Comparison of ENCODE assay signal across 12 cellular contexts in genomic region chr12:38392584-38393144, GRCh38.
DNase-seq lines count a peak whose midpoint lies in the region; ATAC-seq, FAIRE-seq and TF ChIP-seq lines count a peak whose summit lies in the region.
"Had no signal": no experiment of that assay in that cellular context is flagged by ENCODE, and none has a peak within 500 bp of the region (broad histone marks: within the 10 kb centered on the region; RNA-seq: fewer than 3 reads in every experiment).

No MANE protein-coding gene starts in this region.

- no peak overlapping the region for H3K27ac Mint-ChIP-seq in Calu3 (ENCODE audit: unreplicated experiment)

- H3K4me3 Mint-ChIP-seq in Calu3 (ENCODE audit: low read depth, unreplicated experiment): no peak overlapping the region

- H3K36me3 Mint-ChIP-seq in Calu3 (ENCODE audit: insufficient read depth, unreplicated experiment): no peaks in the 10 kb centered on the region

- peaks cover 5% of the 10 kb centered on the region for H3K9me3 Mint-ChIP-seq in Calu3 (ENCODE audit: low read depth, unreplicated experiment)

- TF ChIP-seq CTCF in Calu3 (IDR thresholded peaks at IDR 0.05; ENCODE audit: unreplicated experiment) (no peak), fibroblast of villous mesenchyme (IDR thresholded peaks at IDR 0.05; ENCODE audit: insufficient read depth, low read depth, low read length) (no peak), prostate gland (IDR thresholded peaks at IDR 0.05) (no peak)

- BruUV-seq in Calu3 (replicated peaks; lab: Mats Ljungman, UMichigan): no TSS peak

- ATAC-seq in HG03095 (IDR thresholded peaks at IDR 0.05; ENCODE audit: unreplicated experiment) (peak; percentile 65), GM18907 (IDR thresholded peaks at IDR 0.05; ENCODE audit: unreplicated experiment) (no peak)
- ATAC-seq: heart left ventricle had no signal

- H3K27ac ChIP-seq in prostate gland: no peak overlapping the region
- H3K27ac ChIP-seq: dorsolateral prefrontal cortex, heart left ventricle had no signal

- no peaks in the 10 kb centered on the region for H3K9me3 ChIP-seq in prostate gland

- H3K27me3 Mint-ChIP-seq in Calu3 (ENCODE audit: unreplicated experiment): no peaks in the 10 kb centered on the region

- CTCF ChIA-PET in Calu3 (lab: Charles Lee): no interaction called here

- DNase-seq in Calu3 (peak; percentile 29), RCC 7860 (ENCODE audit: low spot score) (peak; percentile 16), fibroblast of villous mesenchyme (ENCODE audit: low read depth) (peak; percentile 16), NCI-H1105 (lab: John Stamatoyannopoulos, UW) (no peak), prostate gland (ENCODE audit: low spot score) (no peak), NCI-H774 (lab: John Stamatoyannopoulos, UW) (no peak)
- DNase-seq: dorsolateral prefrontal cortex; heart left ventricle; stimulated activated CD4-positive, alpha-beta T cell treated with anti-CD3 and anti-CD28 coated beads, Interleukin-12 subunit alpha, Interleukin-12 subunit beta, amount 100 ng/mL, for 4 hours had no signal

- intact Hi-C loops in Calu3 (cut with micrococcal nuclease; ENCODE audit: unreplicated experiment): loop anchor here (10.0 kb wide), 1 partner anchor 62 kb away; no protein-coding TSS in a partner anchor
- intact Hi-C loops in prostate gland (cut with DNase I): no loop called here

- WGBS in prostate gland: 63% methylated on average over 5 of the region's 5 CpGs

- H3K36me3 ChIP-seq in prostate gland: no peaks in the 10 kb centered on the region
- H3K36me3 ChIP-seq: heart left ventricle had no signal

- H3K4me3 ChIP-seq in fibroblast of villous mesenchyme (ENCODE audit: low read depth, low read length) (no peak overlapping the region), prostate gland (no peak overlapping the region)
- H3K4me3 ChIP-seq: dorsolateral prefrontal cortex, heart left ventricle had no signal

- no peaks in the 10 kb centered on the region for H3K4me1 Mint-ChIP-seq in Calu3 (ENCODE audit: low read depth, unreplicated experiment)

- no peaks in the 10 kb centered on the region for H3K27me3 ChIP-seq in prostate gland (replicated peaks; ENCODE audit: insufficient read depth)
- H3K27me3 ChIP-seq: dorsolateral prefrontal cortex, heart left ventricle had no signal

- no peaks in the 10 kb centered on the region for H3K4me1 ChIP-seq in prostate gland (replicated peaks)
- H3K4me1 ChIP-seq: heart left ventricle had no signal

- no peak for FAIRE-seq in RCC 7860 (lab: Jason Lieb, UNC)
- FAIRE-seq: G401.6 had no signal

- TF ChIP-seq POLR2A in prostate gland (IDR thresholded peaks at IDR 0.05): no peak

Comparison
In these comparisons a context has a peak if more than half of its experiments do, and no peak if none do; other contexts are left out.
1. DNase-seq: peak in Calu3 (single experiment), RCC 7860 (single experiment) and fibroblast of villous mesenchyme (single experiment); none in NCI-H1105 (single experiment), prostate gland (single experiment) and NCI-H774 (single experiment).